Comparison of ENCODE assay signal across 13 cellular contexts in genomic region chr2:154455871-154456270, GRCh38.
DNase-seq lines count a peak whose midpoint lies in the region; ATAC-seq and TF ChIP-seq lines count a peak whose summit lies in the region.
"Had no signal": no experiment of that assay in that cellular context is flagged by ENCODE, and none has a peak within 500 bp of the region (broad histone marks: within the 10 kb centered on the region; RNA-seq: fewer than 3 reads in every experiment).

No MANE protein-coding gene starts in this region.

- no peaks in the 10 kb centered on the region for H3K27me3 ChIP-seq in stomach smooth muscle (ENCODE audit: control insufficient read depth in 1 of 2, insufficient read depth in 2 of 2, low read length in 2 of 2)

- H3K27ac Mint-ChIP-seq in activated CD4-positive, alpha-beta T cell treated with anti-CD3 and anti-CD28 coated beads, Interleukin-2, amount 10 ng/mL, durations not matched to agents 24 days and 14 days = no peak overlapping the region
- H3K27ac Mint-ChIP-seq in T-cell = no peak overlapping the region

- no peaks in the 10 kb centered on the region for H3K4me1 ChIP-seq in stomach smooth muscle (ENCODE audit: control insufficient read depth, insufficient read depth, low read length)
- H3K4me1 ChIP-seq: HAP-1, prostate gland had no signal

- H3K4me3 ChIP-seq in foreskin fibroblast (ENCODE audit: low read depth in 1 of 2, low read length in 2 of 2) (peak overlapping the region; percentile 29 to 54), stomach smooth muscle (ENCODE audit: low read length in 2 of 2) (peak overlapping the region; percentile 3 to 16)
- H3K4me3 ChIP-seq: HAP-1, prostate gland had no signal

- H3K4me3 Mint-ChIP-seq in activated CD4-positive, alpha-beta T cell treated with anti-CD3 and anti-CD28 coated beads, Interleukin-2, amount 10 ng/mL, durations not matched to agents 24 days and 14 days = peak overlapping the region; percentile 38
- H3K4me3 Mint-ChIP-seq in T-cell = peak overlapping the region in 2 of 3 donors; percentile 39 to 56

- H3K9ac ChIP-seq in stomach smooth muscle (ENCODE audit: low read length in 2 of 2) = no peak overlapping the region

- H3K4me1 Mint-ChIP-seq in activated CD4-positive, alpha-beta T cell treated with anti-CD3 and anti-CD28 coated beads, Interleukin-2, amount 10 ng/mL, durations not matched to agents 24 days and 14 days = no peaks in the 10 kb centered on the region
- H3K4me1 Mint-ChIP-seq in T-cell = no peaks in the 10 kb centered on the region

- H3K36me3 ChIP-seq in stomach smooth muscle (ENCODE audit: control insufficient read depth in 2 of 2, insufficient read depth in 2 of 2, low read length in 2 of 2) = no peaks in the 10 kb centered on the region
- H3K36me3 ChIP-seq: HAP-1, prostate gland had no signal

- H3K27me3 Mint-ChIP-seq in activated CD4-positive, alpha-beta T cell treated with anti-CD3 and anti-CD28 coated beads, Interleukin-2, amount 10 ng/mL, durations not matched to agents 24 days and 14 days = no peaks in the 10 kb centered on the region
- H3K27me3 Mint-ChIP-seq in T-cell = no peaks in the 10 kb centered on the region

- CTCF ChIA-PET in T-cell (lab: Charles Lee) = no interaction called here

- H3K9me3 Mint-ChIP-seq in activated CD4-positive, alpha-beta T cell treated with anti-CD3 and anti-CD28 coated beads, Interleukin-2, amount 10 ng/mL, durations not matched to agents 24 days and 14 days = no peaks in the 10 kb centered on the region
- H3K9me3 Mint-ChIP-seq in T-cell = peaks cover 5 to 6% (median 6%) of the 10 kb centered on the region in 3 donors

- no peak for ATAC-seq in T-cell (replicated peaks in 1 of 4)
- no peak for ATAC-seq in GM21737 (IDR thresholded peaks at IDR 0.05; ENCODE audit: unreplicated experiment)
- no peak for ATAC-seq in HG02852 (IDR thresholded peaks at IDR 0.05; ENCODE audit: unreplicated experiment)
- ATAC-seq: activated CD4-positive, CD25-positive, alpha-beta regulatory T cell treated with anti-CD3 and anti-CD28 coated beads, Interleukin-2, amount 50 U/mL, for 24 hours had no signal

- POLR2A ChIA-PET in T-cell (lab: Charles Lee) = interaction anchor here in 1 of 2 donors (0.7 kb wide), 1 partner anchor 29 kb away, joined by 7 read pairs; no protein-coding TSS in a partner anchor

- H3K9me3 ChIP-seq in stomach smooth muscle (ENCODE audit: control insufficient read depth in 2 of 2, low read length in 2 of 2) = no peaks in the 10 kb centered on the region
- H3K9me3 ChIP-seq: HAP-1, prostate gland had no signal

- H3K27ac ChIP-seq in stomach smooth muscle (ENCODE audit: low read length) = no peak overlapping the region
- H3K27ac ChIP-seq: prostate gland had no signal

- intact Hi-C loops in activated CD4-positive, alpha-beta T cell treated with anti-CD3 and anti-CD28 coated beads, Interleukin-2, amount 10 ng/mL, durations not matched to agents 24 days and 14 days (cut with micrococcal nuclease) = no loop called here

- TF ChIP-seq CTCF in foreskin fibroblast (IDR thresholded peaks at IDR 0.05; ENCODE audit: low read depth, low read length) = no peak

- H3K36me3 Mint-ChIP-seq in activated CD4-positive, alpha-beta T cell treated with anti-CD3 and anti-CD28 coated beads, Interleukin-2, amount 10 ng/mL, durations not matched to agents 24 days and 14 days (ENCODE audit: low read depth) = no peaks in the 10 kb centered on the region
- no peaks in the 10 kb centered on the region for H3K36me3 Mint-ChIP-seq in T-cell

- no peak for DNase-seq in activated CD4-positive, alpha-beta T cell treated with anti-CD3 and anti-CD28 coated beads, Interleukin-2, amount 10 ng/mL, durations not matched to agents 24 days and 14 days
- DNase-seq in activated CD4-positive, alpha-beta T cell treated with anti-CD3 and anti-CD28 coated beads, Interleukin-2, amount 50 U/mL, for 1 hour = no peak
- DNase-seq in T-cell (no peak), foreskin fibroblast (peak in 1 of 2 donors; percentile 13), globus pallidus (ENCODE audit: low spot score) (no peak)
- DNase-seq: activated naive CD4-positive, alpha-beta T cell treated with Interleukin-2 at 50 U/mL for 16 hours; MM.1S had no signal
